In the genomic region with DNA sequence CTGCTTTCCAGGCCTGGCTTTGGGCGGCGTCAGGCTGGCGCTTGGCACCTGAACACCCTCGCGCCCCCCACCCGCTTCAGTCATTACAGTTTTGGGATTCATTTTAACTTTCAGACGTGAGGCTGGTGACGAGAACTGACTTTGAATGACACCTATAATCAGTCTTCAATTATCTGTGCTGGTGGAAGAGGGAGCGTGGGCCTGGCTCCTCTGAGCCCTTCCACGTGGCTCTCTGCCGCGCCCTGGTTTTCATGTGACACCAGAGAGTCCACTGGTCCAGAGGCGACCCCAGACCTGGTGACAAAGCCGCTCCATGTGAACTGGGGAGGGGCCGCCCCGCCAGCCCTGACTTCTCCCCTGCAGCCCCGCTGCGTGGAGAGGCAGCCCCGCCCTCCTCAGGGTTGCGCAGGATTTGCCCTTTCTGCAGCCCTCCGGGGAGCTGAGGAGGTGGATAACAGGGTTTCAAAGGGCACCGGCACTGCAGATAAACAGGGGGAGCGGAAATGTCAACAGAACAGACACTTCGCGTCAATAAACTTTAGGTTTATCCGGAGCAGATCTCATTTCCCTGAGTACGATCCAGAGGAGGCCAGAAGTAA, we compare ENCODE assay signal across 18 cellular contexts. TPM values are rescaled to one million over a fixed set of nuclear protein-coding genes. Genes with fewer than 3 reads are reported as not detected.
DNase-seq lines count a peak whose midpoint lies in the region; ATAC-seq, FAIRE-seq and TF ChIP-seq lines count a peak whose summit lies in the region.
"Had no signal": no experiment of that assay in that cellular context is flagged by ENCODE, and none has a peak within 500 bp of the region (broad histone marks: within the 10 kb centered on the region; RNA-seq: fewer than 3 reads in every experiment).

No MANE protein-coding gene starts in this region.

- H3K4me1 ChIP-seq in A549 = no peaks in the 10 kb centered on the region
- peaks cover 4% of the 10 kb centered on the region; the same call in 1 of the 2 replicates for H3K4me1 ChIP-seq in H9 (ENCODE audit: insufficient read depth, low read length)
- peaks cover 41% of the 10 kb centered on the region for H3K4me1 ChIP-seq in endodermal cell (ENCODE audit: control insufficient read depth, insufficient read depth, low read length)
- H3K4me1 ChIP-seq: SJSA1 had no signal

- H3K4me3 Mint-ChIP-seq in H9 (peak overlapping the region; percentile 49 to 71), endodermal cell (peak overlapping the region; percentile 42), nephron progenitor cell (peak overlapping the region; percentile 71)
- H3K4me3 Mint-ChIP-seq: activated T-cell treated with anti-CD3 and anti-CD28 coated beads, Interleukin-2, amount 50 U/mL, for 4 hours had no signal

- H3K23ac ChIP-seq in H9 (ENCODE audit: insufficient read length, low read depth, low read length) = no peak overlapping the region

- H3K9ac ChIP-seq in H9 (ENCODE audit: extremely low read depth, insufficient read length, low read length) (no peak overlapping the region), endodermal cell (ENCODE audit: extremely low read depth, low read length, poor library complexity, severe bottlenecking) (no peak overlapping the region)

- no peak overlapping the region for H4K91ac ChIP-seq in H9 (ENCODE audit: insufficient read length, low read depth, low read length)

- no peak overlapping the region for H2BK15ac ChIP-seq in H9 (ENCODE audit: low read depth, low read length)

- WGBS in A549 (ENCODE audit: missing lambda C conversion rate) = 47% methylated on average over 19 of the region's 27 CpGs
- WGBS in H9 (ENCODE audit: extremely low coverage, insufficient read length, low lambda C conversion rate) = no CpG with 5 or more reads among the region's 27 CpGs
- 34 to 47% methylated on average over 22 to 27 of the region's 27 CpGs for WGBS in endodermal cell (ENCODE audit: insufficient coverage in 1 of 2, insufficient read length in 1 of 2), 2 experiments

- H3K27ac ChIP-seq in A549 (no peak overlapping the region), H9 (ENCODE audit: insufficient read length, low read depth, low read length) (no peak overlapping the region), endodermal cell (ENCODE audit: low read depth, low read length) (no peak overlapping the region)
- H3K27ac ChIP-seq: HL-60, SJSA1 had no signal

- H3K27ac Mint-ChIP-seq in H9 = peak overlapping the region in 2 of 3 experiments; percentile 32 to 63; a peak in 2 of 7 replicates
- peak overlapping the region; percentile 19 for H3K27ac Mint-ChIP-seq in endodermal cell
- H3K27ac Mint-ChIP-seq in nephron progenitor cell = no peak overlapping the region

- H3K9me3 ChIP-seq in A549 = peaks cover 2% of the 10 kb centered on the region; the same call in 1 of the 3 replicates
- H3K9me3 ChIP-seq in H9 (ENCODE audit: control insufficient read depth, low read depth, low read length) = no peaks in the 10 kb centered on the region
- peaks cover 7% of the 10 kb centered on the region for H3K9me3 ChIP-seq in endodermal cell (ENCODE audit: control insufficient read depth, low read length)
- H3K9me3 ChIP-seq: mucosa of descending colon had no signal

- H3K14ac ChIP-seq in H9 (ENCODE audit: insufficient read depth, low read length) = no peak overlapping the region

- H3K9me3 Mint-ChIP-seq in H9 = peaks cover 3 to 6% of the 10 kb centered on the region in 2 experiments; a peak in 4 of 5 replicates
- peaks cover 7% of the 10 kb centered on the region for H3K9me3 Mint-ChIP-seq in endodermal cell
- peaks cover 13% of the 10 kb centered on the region for H3K9me3 Mint-ChIP-seq in nephron progenitor cell
- H3K9me3 Mint-ChIP-seq: activated T-cell treated with anti-CD3 and anti-CD28 coated beads, Interleukin-2, amount 50 U/mL, for 4 hours had no signal

- H3K18ac ChIP-seq in H9 (ENCODE audit: insufficient read length, low read depth, low read length) = no peak overlapping the region

- H2BK120ac ChIP-seq in H9 (ENCODE audit: low read depth, low read length, poor library complexity, severe bottlenecking) = no peak overlapping the region

- no peaks in the 10 kb centered on the region for H3K79me2 ChIP-seq in H9 (ENCODE audit: insufficient read depth, low read length)

- no peak overlapping the region for H3K4me3 ChIP-seq in A549
- no peak overlapping the region for H3K4me3 ChIP-seq in endodermal cell (ENCODE audit: low read length)
- H3K4me3 ChIP-seq: mucosa of descending colon, SJSA1 had no signal

- H3K23me2 ChIP-seq in H9 (ENCODE audit: insufficient read length, low read depth, low read length, poor library complexity, severe bottlenecking) = no peaks in the 10 kb centered on the region

- TF ChIP-seq CTCF in A549 (IDR thresholded peaks at IDR 0.05) (no peak), H9 (conservative IDR thresholded peaks at IDR 0.05) (no peak), endodermal cell (conservative IDR thresholded peaks at IDR 0.05) (no peak), nephron progenitor cell (IDR thresholded peaks at IDR 0.05) (no peak)

- no peak overlapping the region for H3K4ac ChIP-seq in H9 (ENCODE audit: low read depth, low read length)

- H2BK20ac ChIP-seq in H9 (ENCODE audit: low read depth, low read length, poor library complexity, severe bottlenecking) = no peak overlapping the region

- no peak for ATAC-seq in A549
- ATAC-seq in GM21390 (IDR thresholded peaks at IDR 0.05; ENCODE audit: unreplicated experiment) = no peak
- no peak for ATAC-seq in GM18519 (IDR thresholded peaks at IDR 0.05; ENCODE audit: low FRiP score, unreplicated experiment)
- no peak for ATAC-seq in GM18867 (IDR thresholded peaks at IDR 0.05; ENCODE audit: unreplicated experiment)
- ATAC-seq: activated T-cell treated with anti-CD3 and anti-CD28 coated beads, Interleukin-2, amount 50 U/mL, for 4 hours; mucosa of descending colon had no signal

- peaks cover 4% of the 10 kb centered on the region for H4K20me1 ChIP-seq in H9 (ENCODE audit: control insufficient read depth, insufficient read depth, insufficient read length)

- FAIRE-seq in A549 (lab: Jason Lieb, UNC) = no peak
- FAIRE-seq: TTC549 had no signal

- no peak overlapping the region for H3T11ph ChIP-seq in H9 (ENCODE audit: low read length)

- H3K36me3 Mint-ChIP-seq in H9 (ENCODE audit: insufficient read depth in 1 of 3, low read depth in 3 of 3) = peaks cover 3 to 6% (median 4%) of the 10 kb centered on the region in 3 experiments; a peak in 6 of 7 replicates
- H3K36me3 Mint-ChIP-seq in endodermal cell (ENCODE audit: low read depth) = peaks cover 10% of the 10 kb centered on the region
- H3K36me3 Mint-ChIP-seq in nephron progenitor cell (ENCODE audit: low read depth) = no peaks in the 10 kb centered on the region

- DNase-seq in A549 (ENCODE audit: low read depth in 1 of 2, low spot score in 1 of 2) = no peak
- no peak for DNase-seq in H9
- peak; percentile 79 for DNase-seq in endodermal cell
- peak; percentile 43 for DNase-seq in nephron progenitor cell
- no peak for DNase-seq in NCI-H2227 (lab: John Stamatoyannopoulos, UW; ENCODE audit: unreplicated experiment)
- DNase-seq: activated T-cell treated with anti-CD3 and anti-CD28 coated beads, Interleukin-2, amount 50 U/mL, for 4 hours; amniotic stem cell; erythroblast; NCI-H1694; NCI-H446 treated with DMSO at 0.1 percent for 48 hours; stimulated activated CD4-positive, alpha-beta T cell treated with anti-CD3 and anti-CD28 coated beads, Interleukin-12 subunit alpha, Interleukin-12 subunit beta, amount 100 ng/mL, for 4 hours had no signal

- H3K27me3 ChIP-seq in H9 (ENCODE audit: insufficient read depth, low read length) = peaks cover 2% of the 10 kb centered on the region; the same call in 1 of the 2 replicates
- H3K27me3 ChIP-seq in endodermal cell (ENCODE audit: control insufficient read depth, insufficient read depth, low read length, poor library complexity, severe bottlenecking) = no peaks in the 10 kb centered on the region
- H3K27me3 ChIP-seq: SJSA1 had no signal

- POLR2A ChIA-PET in A549 (lab: Yijun Ruan, JAX) = no interaction called here

- H3K4me1 Mint-ChIP-seq in H9 (peaks cover 38 to 45% of the 10 kb centered on the region in 2 experiments), endodermal cell (peaks cover 48% of the 10 kb centered on the region), nephron progenitor cell (peaks cover 52% of the 10 kb centered on the region)

- CTCF ChIA-PET in A549 (lab: Yijun Ruan, JAX) = no interaction called here

- H3K4me2 ChIP-seq in A549 = 0 out of 3 replicates have a peak overlapping the region, but pooled peaks have one; percentile 14
- H3K4me2 ChIP-seq in H9 (ENCODE audit: insufficient read depth, insufficient read length, low read length) = peak overlapping the region; percentile 54

- no peak for TF ChIP-seq POLR2A in A549 (IDR thresholded peaks at IDR 0.05; ENCODE audit: low read length)

- H2AK5ac ChIP-seq in H9 (ENCODE audit: insufficient read length, low read length) = no peak overlapping the region

- no peak overlapping the region for H2BK12ac ChIP-seq in H9 (ENCODE audit: insufficient read length, low read depth, low read length)

- H2AFZ ChIP-seq in H9 (ENCODE audit: low read length) = no peak overlapping the region

- H3K56ac ChIP-seq in H9 (ENCODE audit: insufficient read length, low read depth, low read length) = no peak overlapping the region

- no peaks in the 10 kb centered on the region for H3K79me1 ChIP-seq in H9 (ENCODE audit: insufficient read depth, low read depth, low read length, poor library complexity, severe bottlenecking)

- peaks cover 48% of the 10 kb centered on the region for H3K27me3 Mint-ChIP-seq in H9 (ENCODE audit: low read depth)
- H3K27me3 Mint-ChIP-seq in endodermal cell (ENCODE audit: insufficient read depth) = peaks cover 18% of the 10 kb centered on the region
- H3K27me3 Mint-ChIP-seq in nephron progenitor cell (ENCODE audit: low read depth, poor library complexity) = peaks cover 25% of the 10 kb centered on the region

- H4K5ac ChIP-seq in H9 (ENCODE audit: insufficient read length, low read depth, low read length) = no peak overlapping the region

- TF ChIP-seq RAD21 in A549 (conservative IDR thresholded peaks at IDR 0.05 in 1 of 2, IDR thresholded peaks at IDR 0.05 in 1 of 2) = no peak

- H4K8ac ChIP-seq in H9 (replicated peaks; ENCODE audit: insufficient read length, low read depth, low read length) = no peak overlapping the region

- H3K36me3 ChIP-seq in endodermal cell (ENCODE audit: control insufficient read depth, insufficient read depth, low read length) = peaks cover 33% of the 10 kb centered on the region
- H3K36me3 ChIP-seq: SJSA1 had no signal

- H2BK5ac ChIP-seq in H9 (ENCODE audit: insufficient read length, low read length) = no peak overlapping the region

- TF ChIP-seq EP300 in A549 (IDR thresholded peaks at IDR 0.05) = no peak

TF ChIP-seq in A549, 52 proteins besides CTCF, POLR2A, EP300 and RAD21 (continues in another document):
- TF ChIP-seq JUN (IDR thresholded peaks at IDR 0.05) (no peak), ESRRA (IDR thresholded peaks at IDR 0.05; ENCODE audit: borderline replicate concordance, low read length) (no peak)

RNA-seq across cellular contexts. Expression of a gene that starts 56.3 kb away (rescaled TPM):
- polyA plus RNA-seq in A549 (2011; rRNA removed) = not detected in 2 replicates
- not detected in 2 replicates for polyA plus RNA-seq in A549 (2012; cell fraction: cytosol; rRNA removed)
- polyA plus RNA-seq in A549 (2012; cell fraction: nucleus; rRNA removed) = not detected in 2 replicates
- not detected in 3 replicates for polyA plus RNA-seq in A549 (2017; fragmentation: RNase III; extraction: RNeasy Plus Mini Kit Qiagen cat#74134 plus additional on column Dnase treatment)
- not detected in 2 replicates for polyA minus RNA-seq in A549 (2011; rRNA and poly(A)+ RNA removed)
- 6.6 and 8.6 TPM in 2 replicates for total RNA-seq in H9 (2021)
- 10 to 100 TPM; 19.4 to 22.1 TPM for total RNA-seq in endodermal cell
- 5.5 TPM for polyA plus RNA-seq in endodermal cell (2013, experiment 1 of 2)
- polyA plus RNA-seq in endodermal cell (2013, experiment 2 of 2) = 6.1 TPM
- total RNA-seq: SJSA1 had no signal

Comparison
In these comparisons a context has a peak if more than half of its experiments do, and no peak if none do; other contexts are left out.
1. DNase-seq: peak in endodermal cell (single experiment) and nephron progenitor cell (single experiment); none in A549 (0 of 2), H9 (single experiment) and NCI-H2227 (single experiment).
2. Peak in every context shown above with its lines, with median percentiles within 50 percentile points of each other: H3K4me3 Mint-ChIP-seq.